ENCODE assay signal across 1 cellular context in the genomic region with DNA sequence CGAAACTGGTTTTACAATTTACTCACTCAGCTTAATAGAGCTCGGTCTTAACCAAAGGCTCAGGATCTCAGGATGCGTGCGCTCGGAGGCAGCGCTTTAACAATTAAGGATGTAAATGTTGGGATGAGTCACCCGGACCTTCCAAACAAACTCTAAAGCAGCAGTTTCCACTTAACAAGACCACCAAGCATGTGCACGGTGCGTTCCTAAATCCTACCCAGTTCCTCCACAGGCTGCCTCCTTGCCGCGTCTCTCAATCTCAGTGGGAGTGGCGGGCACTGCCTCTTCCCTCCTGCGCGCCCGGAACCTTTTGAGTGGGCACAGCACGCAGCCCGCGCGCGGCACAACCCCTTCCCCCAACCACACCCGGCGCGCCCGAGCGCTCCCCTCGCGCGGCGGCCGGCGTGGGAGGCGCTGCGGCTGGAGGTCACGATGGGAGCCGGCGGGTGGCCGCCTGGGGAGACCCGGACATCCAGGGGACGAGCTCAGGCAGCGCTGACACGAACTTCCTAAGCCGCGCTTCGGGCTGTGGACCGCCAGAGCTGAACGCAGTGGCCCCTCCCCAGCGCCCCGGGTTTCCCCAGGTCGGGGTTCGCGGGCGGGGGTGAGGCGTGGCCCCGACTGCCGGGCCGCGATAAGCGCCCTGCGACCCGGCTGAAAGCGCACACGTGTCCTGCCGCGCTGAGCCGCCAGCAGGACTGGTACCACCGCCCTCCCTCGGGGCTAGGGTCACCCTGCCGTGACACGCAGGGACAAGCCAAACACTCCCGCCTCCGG.
TF ChIP-seq lines count a peak whose summit lies in the region.

TSS of gene ABCG2 (minus strand) at position 280 of the 777 bp plus-strand sequence. CDS start 18,644 bp downstream, outside the sequence.

TF ChIP-seq in WTC11, 78 proteins besides CTCF, POLR2A, EP300 and RAD21 (continued from another document and continues in another):
- TF ChIP-seq, protein P1, sequence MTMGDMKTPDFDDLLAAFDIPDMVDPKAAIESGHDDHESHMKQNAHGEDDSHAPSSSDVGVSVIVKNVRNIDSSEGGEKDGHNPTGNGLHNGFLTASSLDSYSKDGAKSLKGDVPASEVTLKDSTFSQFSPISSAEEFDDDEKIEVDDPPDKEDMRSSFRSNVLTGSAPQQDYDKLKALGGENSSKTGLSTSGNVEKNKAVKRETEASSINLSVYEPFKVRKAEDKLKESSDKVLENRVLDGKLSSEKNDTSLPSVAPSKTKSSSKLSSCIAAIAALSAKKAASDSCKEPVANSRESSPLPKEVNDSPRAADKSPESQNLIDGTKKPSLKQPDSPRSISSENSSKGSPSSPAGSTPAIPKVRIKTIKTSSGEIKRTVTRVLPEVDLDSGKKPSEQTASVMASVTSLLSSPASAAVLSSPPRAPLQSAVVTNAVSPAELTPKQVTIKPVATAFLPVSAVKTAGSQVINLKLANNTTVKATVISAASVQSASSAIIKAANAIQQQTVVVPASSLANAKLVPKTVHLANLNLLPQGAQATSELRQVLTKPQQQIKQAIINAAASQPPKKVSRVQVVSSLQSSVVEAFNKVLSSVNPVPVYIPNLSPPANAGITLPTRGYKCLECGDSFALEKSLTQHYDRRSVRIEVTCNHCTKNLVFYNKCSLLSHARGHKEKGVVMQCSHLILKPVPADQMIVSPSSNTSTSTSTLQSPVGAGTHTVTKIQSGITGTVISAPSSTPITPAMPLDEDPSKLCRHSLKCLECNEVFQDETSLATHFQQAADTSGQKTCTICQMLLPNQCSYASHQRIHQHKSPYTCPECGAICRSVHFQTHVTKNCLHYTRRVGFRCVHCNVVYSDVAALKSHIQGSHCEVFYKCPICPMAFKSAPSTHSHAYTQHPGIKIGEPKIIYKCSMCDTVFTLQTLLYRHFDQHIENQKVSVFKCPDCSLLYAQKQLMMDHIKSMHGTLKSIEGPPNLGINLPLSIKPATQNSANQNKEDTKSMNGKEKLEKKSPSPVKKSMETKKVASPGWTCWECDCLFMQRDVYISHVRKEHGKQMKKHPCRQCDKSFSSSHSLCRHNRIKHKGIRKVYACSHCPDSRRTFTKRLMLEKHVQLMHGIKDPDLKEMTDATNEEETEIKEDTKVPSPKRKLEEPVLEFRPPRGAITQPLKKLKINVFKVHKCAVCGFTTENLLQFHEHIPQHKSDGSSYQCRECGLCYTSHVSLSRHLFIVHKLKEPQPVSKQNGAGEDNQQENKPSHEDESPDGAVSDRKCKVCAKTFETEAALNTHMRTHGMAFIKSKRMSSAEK (CRISPR knock-in tag; IDR thresholded peaks at IDR 0.05; ENCODE audit: borderline replicate concordance), result no peak
- TF ChIP-seq ZNF317 (CRISPR knock-in tag; IDR thresholded peaks at IDR 0.05; ENCODE audit: borderline replicate concordance, low read depth), result no peak
- 0 out of 2 replicates have a peak, but pooled peaks have one; percentile 44 for TF ChIP-seq E2F5 (CRISPR knock-in tag; IDR thresholded peaks at IDR 0.05)
- TF ChIP-seq, protein P2, sequence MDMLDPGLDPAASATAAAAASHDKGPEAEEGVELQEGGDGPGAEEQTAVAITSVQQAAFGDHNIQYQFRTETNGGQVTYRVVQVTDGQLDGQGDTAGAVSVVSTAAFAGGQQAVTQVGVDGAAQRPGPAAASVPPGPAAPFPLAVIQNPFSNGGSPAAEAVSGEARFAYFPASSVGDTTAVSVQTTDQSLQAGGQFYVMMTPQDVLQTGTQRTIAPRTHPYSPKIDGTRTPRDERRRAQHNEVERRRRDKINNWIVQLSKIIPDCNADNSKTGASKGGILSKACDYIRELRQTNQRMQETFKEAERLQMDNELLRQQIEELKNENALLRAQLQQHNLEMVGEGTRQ (CRISPR knock-in tag; IDR thresholded peaks at IDR 0.05), result peak; percentile 59
- TF ChIP-seq, protein P3, sequence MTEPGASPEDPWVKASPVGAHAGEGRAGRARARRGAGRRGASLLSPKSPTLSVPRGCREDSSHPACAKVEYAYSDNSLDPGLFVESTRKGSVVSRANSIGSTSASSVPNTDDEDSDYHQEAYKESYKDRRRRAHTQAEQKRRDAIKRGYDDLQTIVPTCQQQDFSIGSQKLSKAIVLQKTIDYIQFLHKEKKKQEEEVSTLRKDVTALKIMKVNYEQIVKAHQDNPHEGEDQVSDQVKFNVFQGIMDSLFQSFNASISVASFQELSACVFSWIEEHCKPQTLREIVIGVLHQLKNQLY (CRISPR knock-in tag; IDR thresholded peaks at IDR 0.05), result peak; percentile 78; the same call in 1 of the 2 replicates
- no peak for TF ChIP-seq MYBL2 (CRISPR knock-in tag; IDR thresholded peaks at IDR 0.05)
- TF ChIP-seq RORB (CRISPR knock-in tag; IDR thresholded peaks at IDR 0.05), result no peak
- TF ChIP-seq FOXP1 (CRISPR knock-in tag; IDR thresholded peaks at IDR 0.05; ENCODE audit: borderline replicate concordance), result peak; percentile 31; the same call in 1 of the 2 replicates
- no peak for TF ChIP-seq CREB1 (CRISPR knock-in tag; IDR thresholded peaks at IDR 0.05)
- TF ChIP-seq GTF2I (CRISPR knock-in tag; conservative IDR thresholded peaks at IDR 0.05), result no peak
- no peak for TF ChIP-seq NR1H2 (CRISPR knock-in tag; IDR thresholded peaks at IDR 0.05)
- peak; percentile 87 for TF ChIP-seq MAX (CRISPR knock-in tag; IDR thresholded peaks at IDR 0.05)
- TF ChIP-seq SMAD3 (CRISPR knock-in tag; IDR thresholded peaks at IDR 0.05; ENCODE audit: borderline replicate concordance), result no peak
- TF ChIP-seq, protein P4, sequence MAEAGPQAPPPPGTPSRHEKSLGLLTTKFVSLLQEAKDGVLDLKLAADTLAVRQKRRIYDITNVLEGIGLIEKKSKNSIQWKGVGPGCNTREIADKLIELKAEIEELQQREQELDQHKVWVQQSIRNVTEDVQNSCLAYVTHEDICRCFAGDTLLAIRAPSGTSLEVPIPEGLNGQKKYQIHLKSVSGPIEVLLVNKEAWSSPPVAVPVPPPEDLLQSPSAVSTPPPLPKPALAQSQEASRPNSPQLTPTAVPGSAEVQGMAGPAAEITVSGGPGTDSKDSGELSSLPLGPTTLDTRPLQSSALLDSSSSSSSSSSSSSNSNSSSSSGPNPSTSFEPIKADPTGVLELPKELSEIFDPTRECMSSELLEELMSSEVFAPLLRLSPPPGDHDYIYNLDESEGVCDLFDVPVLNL (CRISPR knock-in tag; IDR thresholded peaks at IDR 0.05; ENCODE audit: borderline replicate concordance, low read depth), result no peak
- peak; percentile 42; the same call in 1 of the 2 replicates for TF ChIP-seq JUN (CRISPR knock-in tag; IDR thresholded peaks at IDR 0.05)
- TF ChIP-seq NR2C2 (CRISPR knock-in tag; IDR thresholded peaks at IDR 0.05), result no peak
- no peak for TF ChIP-seq TEAD4 (CRISPR knock-in tag; IDR thresholded peaks at IDR 0.05)
- TF ChIP-seq, protein P5, sequence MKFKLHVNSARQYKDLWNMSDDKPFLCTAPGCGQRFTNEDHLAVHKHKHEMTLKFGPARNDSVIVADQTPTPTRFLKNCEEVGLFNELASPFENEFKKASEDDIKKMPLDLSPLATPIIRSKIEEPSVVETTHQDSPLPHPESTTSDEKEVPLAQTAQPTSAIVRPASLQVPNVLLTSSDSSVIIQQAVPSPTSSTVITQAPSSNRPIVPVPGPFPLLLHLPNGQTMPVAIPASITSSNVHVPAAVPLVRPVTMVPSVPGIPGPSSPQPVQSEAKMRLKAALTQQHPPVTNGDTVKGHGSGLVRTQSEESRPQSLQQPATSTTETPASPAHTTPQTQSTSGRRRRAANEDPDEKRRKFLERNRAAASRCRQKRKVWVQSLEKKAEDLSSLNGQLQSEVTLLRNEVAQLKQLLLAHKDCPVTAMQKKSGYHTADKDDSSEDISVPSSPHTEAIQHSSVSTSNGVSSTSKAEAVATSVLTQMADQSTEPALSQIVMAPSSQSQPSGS (CRISPR knock-in tag; IDR thresholded peaks at IDR 0.05; ENCODE audit: borderline replicate concordance, low read depth), result no peak
- TF ChIP-seq FOXK1 (CRISPR knock-in tag; IDR thresholded peaks at IDR 0.05), result no peak; the same call in 1 of the 2 replicates
- TF ChIP-seq NR3C1 (CRISPR knock-in tag; conservative IDR thresholded peaks at IDR 0.05; ENCODE audit: low read depth), result 0 out of 2 replicates have a peak, but pooled peaks have one; percentile 63
- no peak for TF ChIP-seq EMX1 (CRISPR knock-in tag; IDR thresholded peaks at IDR 0.05)
- TF ChIP-seq, protein P6, sequence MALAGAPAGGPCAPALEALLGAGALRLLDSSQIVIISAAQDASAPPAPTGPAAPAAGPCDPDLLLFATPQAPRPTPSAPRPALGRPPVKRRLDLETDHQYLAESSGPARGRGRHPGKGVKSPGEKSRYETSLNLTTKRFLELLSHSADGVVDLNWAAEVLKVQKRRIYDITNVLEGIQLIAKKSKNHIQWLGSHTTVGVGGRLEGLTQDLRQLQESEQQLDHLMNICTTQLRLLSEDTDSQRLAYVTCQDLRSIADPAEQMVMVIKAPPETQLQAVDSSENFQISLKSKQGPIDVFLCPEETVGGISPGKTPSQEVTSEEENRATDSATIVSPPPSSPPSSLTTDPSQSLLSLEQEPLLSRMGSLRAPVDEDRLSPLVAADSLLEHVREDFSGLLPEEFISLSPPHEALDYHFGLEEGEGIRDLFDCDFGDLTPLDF (CRISPR knock-in tag; IDR thresholded peaks at IDR 0.05), result 0 out of 2 replicates have a peak, but pooled peaks have one; percentile 27
- peak; percentile 61 for TF ChIP-seq FOXP4 (CRISPR knock-in tag; IDR thresholded peaks at IDR 0.05)
- TF ChIP-seq, protein P7, sequence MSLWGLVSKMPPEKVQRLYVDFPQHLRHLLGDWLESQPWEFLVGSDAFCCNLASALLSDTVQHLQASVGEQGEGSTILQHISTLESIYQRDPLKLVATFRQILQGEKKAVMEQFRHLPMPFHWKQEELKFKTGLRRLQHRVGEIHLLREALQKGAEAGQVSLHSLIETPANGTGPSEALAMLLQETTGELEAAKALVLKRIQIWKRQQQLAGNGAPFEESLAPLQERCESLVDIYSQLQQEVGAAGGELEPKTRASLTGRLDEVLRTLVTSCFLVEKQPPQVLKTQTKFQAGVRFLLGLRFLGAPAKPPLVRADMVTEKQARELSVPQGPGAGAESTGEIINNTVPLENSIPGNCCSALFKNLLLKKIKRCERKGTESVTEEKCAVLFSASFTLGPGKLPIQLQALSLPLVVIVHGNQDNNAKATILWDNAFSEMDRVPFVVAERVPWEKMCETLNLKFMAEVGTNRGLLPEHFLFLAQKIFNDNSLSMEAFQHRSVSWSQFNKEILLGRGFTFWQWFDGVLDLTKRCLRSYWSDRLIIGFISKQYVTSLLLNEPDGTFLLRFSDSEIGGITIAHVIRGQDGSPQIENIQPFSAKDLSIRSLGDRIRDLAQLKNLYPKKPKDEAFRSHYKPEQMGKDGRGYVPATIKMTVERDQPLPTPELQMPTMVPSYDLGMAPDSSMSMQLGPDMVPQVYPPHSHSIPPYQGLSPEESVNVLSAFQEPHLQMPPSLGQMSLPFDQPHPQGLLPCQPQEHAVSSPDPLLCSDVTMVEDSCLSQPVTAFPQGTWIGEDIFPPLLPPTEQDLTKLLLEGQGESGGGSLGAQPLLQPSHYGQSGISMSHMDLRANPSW (CRISPR knock-in tag; conservative IDR thresholded peaks at IDR 0.05; ENCODE audit: low read depth), result no peak
- no peak for TF ChIP-seq AR (CRISPR knock-in tag; IDR thresholded peaks at IDR 0.05)
- no peak for TF ChIP-seq PRRX2 (CRISPR knock-in tag; IDR thresholded peaks at IDR 0.05)
- TF ChIP-seq RELA (CRISPR knock-in tag; IDR thresholded peaks at IDR 0.05; ENCODE audit: borderline replicate concordance), result peak; percentile 82; the same call in 1 of the 2 replicates
- TF ChIP-seq, protein P8, sequence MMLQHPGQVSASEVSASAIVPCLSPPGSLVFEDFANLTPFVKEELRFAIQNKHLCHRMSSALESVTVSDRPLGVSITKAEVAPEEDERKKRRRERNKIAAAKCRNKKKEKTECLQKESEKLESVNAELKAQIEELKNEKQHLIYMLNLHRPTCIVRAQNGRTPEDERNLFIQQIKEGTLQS (CRISPR knock-in tag; conservative IDR thresholded peaks at IDR 0.05), result no peak
- TF ChIP-seq, protein P9, sequence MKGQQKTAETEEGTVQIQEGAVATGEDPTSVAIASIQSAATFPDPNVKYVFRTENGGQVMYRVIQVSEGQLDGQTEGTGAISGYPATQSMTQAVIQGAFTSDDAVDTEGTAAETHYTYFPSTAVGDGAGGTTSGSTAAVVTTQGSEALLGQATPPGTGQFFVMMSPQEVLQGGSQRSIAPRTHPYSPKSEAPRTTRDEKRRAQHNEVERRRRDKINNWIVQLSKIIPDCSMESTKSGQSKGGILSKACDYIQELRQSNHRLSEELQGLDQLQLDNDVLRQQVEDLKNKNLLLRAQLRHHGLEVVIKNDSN (CRISPR knock-in tag; IDR thresholded peaks at IDR 0.05), result peak; percentile 61
